Comparison of ENCODE assay signal across 3 cellular contexts in the genomic region with DNA sequence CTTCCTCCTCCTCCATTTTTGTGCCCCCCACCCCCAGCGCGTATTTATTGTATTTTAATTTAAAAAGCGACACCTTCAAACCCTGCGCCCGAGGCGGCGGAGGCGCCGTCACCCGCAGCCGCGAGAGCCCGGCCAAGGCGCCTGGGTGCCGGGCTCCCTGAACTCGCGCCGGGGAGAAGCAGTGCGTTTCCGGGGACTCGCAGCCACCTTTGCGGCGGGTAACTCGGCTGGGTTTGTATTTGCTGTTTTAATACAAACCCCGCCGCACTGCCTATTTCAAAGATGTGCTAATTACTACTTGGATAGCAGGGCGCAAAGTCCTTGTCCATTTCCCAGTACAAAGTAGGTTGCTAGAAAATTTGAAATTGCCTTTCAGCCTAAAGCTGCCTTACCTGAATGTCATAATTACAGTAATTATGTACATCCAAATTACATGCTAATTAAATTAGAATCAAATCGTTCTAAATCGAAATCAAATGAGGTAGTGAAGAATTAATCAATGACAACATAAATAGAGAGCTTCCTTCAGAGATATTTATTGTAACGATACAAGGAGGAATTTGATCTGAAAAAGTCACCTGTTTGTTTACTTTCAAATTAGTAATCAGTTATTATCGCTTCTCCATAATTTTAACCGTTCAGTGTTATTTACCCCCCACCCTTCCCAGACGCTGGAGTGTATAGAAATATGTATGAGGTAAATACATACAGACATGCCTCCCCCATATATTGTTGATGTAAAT.
TF ChIP-seq lines count a peak whose summit lies in the region.

No MANE protein-coding gene starts in this region.

TF ChIP-seq in SK-N-SH, 30 proteins besides CTCF, POLR2A, EP300 and RAD21:
- TF ChIP-seq EZH2phosphoT487 (IDR thresholded peaks at IDR 0.05; ENCODE audit: borderline replicate concordance, low read depth) (peak; percentile 93; the same call in 1 of the 2 replicates), USF1 (IDR thresholded peaks at IDR 0.05; ENCODE audit: borderline replicate concordance, low read depth) (no peak)
TF ChIP-seq in SK-N-SH: peak in this region for 1.

TF ChIP-seq in SK-N-SH treated with all-trans-retinoic acid at 6 μM for 48 hours, 23 proteins besides CTCF, POLR2A, EP300 and RAD21:
- TF ChIP-seq ZFP3 (CRISPR knock-in tag; IDR thresholded peaks at IDR 0.05) = no peak
- no peak for TF ChIP-seq ESRRG (CRISPR knock-in tag; IDR thresholded peaks at IDR 0.05)
- no peak for TF ChIP-seq BACH2 (CRISPR knock-in tag; IDR thresholded peaks at IDR 0.05; ENCODE audit: borderline replicate concordance)
- no peak for TF ChIP-seq PPARA (CRISPR knock-in tag; IDR thresholded peaks at IDR 0.05; ENCODE audit: borderline replicate concordance)
- TF ChIP-seq, protein P1, sequence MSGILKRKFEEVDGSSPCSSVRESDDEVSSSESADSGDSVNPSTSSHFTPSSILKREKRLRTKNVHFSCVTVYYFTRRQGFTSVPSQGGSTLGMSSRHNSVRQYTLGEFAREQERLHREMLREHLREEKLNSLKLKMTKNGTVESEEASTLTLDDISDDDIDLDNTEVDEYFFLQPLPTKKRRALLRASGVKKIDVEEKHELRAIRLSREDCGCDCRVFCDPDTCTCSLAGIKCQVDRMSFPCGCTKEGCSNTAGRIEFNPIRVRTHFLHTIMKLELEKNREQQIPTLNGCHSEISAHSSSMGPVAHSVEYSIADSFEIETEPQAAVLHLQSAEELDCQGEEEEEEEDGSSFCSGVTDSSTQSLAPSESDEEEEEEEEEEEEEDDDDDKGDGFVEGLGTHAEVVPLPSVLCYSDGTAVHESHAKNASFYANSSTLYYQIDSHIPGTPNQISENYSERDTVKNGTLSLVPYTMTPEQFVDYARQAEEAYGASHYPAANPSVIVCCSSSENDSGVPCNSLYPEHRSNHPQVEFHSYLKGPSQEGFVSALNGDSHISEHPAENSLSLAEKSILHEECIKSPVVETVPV (CRISPR knock-in tag; IDR thresholded peaks at IDR 0.05) = no peak

TF ChIP-seq in H1, 55 proteins besides CTCF, POLR2A, EP300 and RAD21:
- peak; percentile 76; the same call in 1 of the 2 replicates for TF ChIP-seq CBX8 (IDR thresholded peaks at IDR 0.05; ENCODE audit: borderline replicate concordance, low read depth, low read length)
- no peak for TF ChIP-seq CEBPB (IDR thresholded peaks at IDR 0.05; ENCODE audit: low read depth, low read length)
- TF ChIP-seq, protein P2, sequence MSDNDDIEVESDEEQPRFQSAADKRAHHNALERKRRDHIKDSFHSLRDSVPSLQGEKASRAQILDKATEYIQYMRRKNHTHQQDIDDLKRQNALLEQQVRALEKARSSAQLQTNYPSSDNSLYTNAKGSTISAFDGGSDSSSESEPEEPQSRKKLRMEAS (IDR thresholded peaks at IDR 0.05) = no peak
- TF ChIP-seq RNF2 (IDR thresholded peaks at IDR 0.05; ENCODE audit: borderline replicate concordance, low read depth, low read length, missing control alignments, poor library complexity, severe bottlenecking) = peak; percentile 91
- peak; percentile 15 for TF ChIP-seq EZH2 (IDR thresholded peaks at IDR 0.05; ENCODE audit: low read depth, low read length, severe bottlenecking)
